ENCODE assay signal across 25 cellular contexts in genomic region chr11:126687477-126687876, GRCh38.
A peak's percentile ranks its signal among the peaks of the same experiment; 100 is the strongest.
DNase-seq lines count a peak whose midpoint lies in the region; ATAC-seq and TF ChIP-seq lines count a peak whose summit lies in the region.
"Had no signal": no experiment of that assay in that cellular context is flagged by ENCODE, and none has a peak within 500 bp of the region (broad histone marks: within the 10 kb centered on the region; RNA-seq: fewer than 3 reads in every experiment).

No MANE protein-coding gene starts in this region.

- H3K4me1 ChIP-seq in GM23338 (ENCODE audit: insufficient read depth) (peaks cover 7% of the 10 kb centered on the region; the same call in 1 of the 2 replicates), KMS-11 (ENCODE audit: low read depth, poor library complexity, severe bottlenecking) (peaks cover 48% of the 10 kb centered on the region)
- H3K4me1 ChIP-seq: BE2C, BLaER1 had no signal

- H3K36me3 ChIP-seq in GM23338 (ENCODE audit: insufficient read depth) = no peaks in the 10 kb centered on the region
- no peaks in the 10 kb centered on the region for H3K36me3 ChIP-seq in KMS-11 (ENCODE audit: insufficient read depth)
- H3K36me3 ChIP-seq: BE2C, BLaER1 had no signal

- H3K27ac ChIP-seq in GM23338 (ENCODE audit: low read depth) (no peak overlapping the region), KMS-11 (no peak overlapping the region; the same call in 1 of the 2 replicates)
- H3K27ac ChIP-seq: BLaER1 had no signal

- no peaks in the 10 kb centered on the region for H3F3A ChIP-seq in GM23338 (replicated peaks; ENCODE audit: low read depth)

- H3K79me2 ChIP-seq in GM23338 (replicated peaks; ENCODE audit: insufficient read depth) = no peaks in the 10 kb centered on the region
- no peaks in the 10 kb centered on the region for H3K79me2 ChIP-seq in KMS-11 (ENCODE audit: insufficient read depth, low read depth)

- H3K9me3 Mint-ChIP-seq in GM23338 (no peaks in the 10 kb centered on the region), progenitor cell of endocrine pancreas (ENCODE audit: low read depth) (peaks cover 5% of the 10 kb centered on the region)
- H3K9me3 Mint-ChIP-seq: CD14-positive monocyte; CD4-positive, CD25-positive, alpha-beta regulatory T cell; CD8-positive, alpha-beta memory T cell had no signal

- H3K4me3 Mint-ChIP-seq in GM23338 (no peak overlapping the region), progenitor cell of endocrine pancreas (ENCODE audit: low read depth) (no peak overlapping the region)
- H3K4me3 Mint-ChIP-seq: CD14-positive monocyte; CD4-positive, CD25-positive, alpha-beta regulatory T cell had no signal

- H3K4me2 ChIP-seq in GM23338 (peak overlapping the region; percentile 28; the same call in 1 of the 2 replicates), KMS-11 (peak overlapping the region; percentile 33)
- H3K4me2 ChIP-seq: BLaER1 had no signal

- no peak for TF ChIP-seq CTCF in GM23338 (conservative IDR thresholded peaks at IDR 0.05; ENCODE audit: low read depth in 2 of 2)
- no peak for TF ChIP-seq CTCF in KMS-11 (conservative IDR thresholded peaks at IDR 0.05; ENCODE audit: low read depth, low read length)
- TF ChIP-seq CTCF in progenitor cell of endocrine pancreas (IDR thresholded peaks at IDR 0.05; ENCODE audit: unreplicated experiment) = no peak
- no peak for TF ChIP-seq CTCF in GM13976 (IDR thresholded peaks at IDR 0.05; ENCODE audit: borderline replicate concordance, control extremely low read depth, extremely low read depth, insufficient read depth, missing control alignments)

- H3K27me3 ChIP-seq in GM23338 (ENCODE audit: insufficient read depth) = no peaks in the 10 kb centered on the region
- no peaks in the 10 kb centered on the region for H3K27me3 ChIP-seq in KMS-11 (ENCODE audit: insufficient read depth, low read depth)
- H3K27me3 ChIP-seq: BLaER1 had no signal

- H3K4me1 Mint-ChIP-seq in GM23338 = peaks cover 18% of the 10 kb centered on the region
- H3K4me1 Mint-ChIP-seq in progenitor cell of endocrine pancreas (ENCODE audit: low read depth) = peaks cover 16% of the 10 kb centered on the region
- H3K4me1 Mint-ChIP-seq: CD14-positive monocyte; CD4-positive, alpha-beta memory T cell; CD4-positive, CD25-positive, alpha-beta regulatory T cell; CD8-positive, alpha-beta memory T cell had no signal

- in situ Hi-C loops in GM13976 (cut with MboI; ENCODE audit: low sequenced_read_pairs, unreplicated experiment) = no loop called here

- H3K27ac Mint-ChIP-seq in GM23338 (no peak overlapping the region), progenitor cell of endocrine pancreas (peak overlapping the region; percentile 34)
- H3K27ac Mint-ChIP-seq: CD14-positive monocyte; CD4-positive, alpha-beta memory T cell; CD4-positive, CD25-positive, alpha-beta regulatory T cell; CD8-positive, alpha-beta memory T cell had no signal

- H3K4me3 ChIP-seq in GM23338 (no peak overlapping the region), KMS-11 (IDR thresholded peaks at IDR 0.05; ENCODE audit: insufficient read depth, low read depth, low read length) (no peak overlapping the region)
- H3K4me3 ChIP-seq: BLaER1, GM12878 had no signal

- H3K27me3 Mint-ChIP-seq in GM23338 (ENCODE audit: insufficient read depth, low read depth, poor library complexity) = no peaks in the 10 kb centered on the region
- H3K27me3 Mint-ChIP-seq in progenitor cell of endocrine pancreas = peaks cover 47% of the 10 kb centered on the region

- ATAC-seq in GM23338 (no peak), left lobe of liver (peak; percentile 44), GM19023 (IDR thresholded peaks at IDR 0.05; ENCODE audit: unreplicated experiment) (no peak), HG02981 (IDR thresholded peaks at IDR 0.05; ENCODE audit: unreplicated experiment) (no peak)
- ATAC-seq: GM12878 had no signal

- H3K36me3 Mint-ChIP-seq in GM23338 (ENCODE audit: low read depth) (no peaks in the 10 kb centered on the region), progenitor cell of endocrine pancreas (ENCODE audit: insufficient read depth) (peaks cover 1% of the 10 kb centered on the region)
- H3K36me3 Mint-ChIP-seq: CD14-positive monocyte; CD4-positive, alpha-beta memory T cell; CD4-positive, CD25-positive, alpha-beta regulatory T cell; CD8-positive, alpha-beta memory T cell had no signal

- no peak overlapping the region for H2AFZ ChIP-seq in GM23338
- H2AFZ ChIP-seq in KMS-11 (ENCODE audit: low read depth) = no peak overlapping the region

- no peak overlapping the region for H3K9ac ChIP-seq in KMS-11
- H3K9ac ChIP-seq: BLaER1 had no signal

- no peaks in the 10 kb centered on the region for H4K20me1 ChIP-seq in GM23338 (replicated peaks; ENCODE audit: insufficient read depth)
- no peaks in the 10 kb centered on the region for H4K20me1 ChIP-seq in KMS-11 (ENCODE audit: insufficient read depth)
- H4K20me1 ChIP-seq: BLaER1 had no signal

- DNase-seq in GM23338 (ENCODE audit: low spot score) (no peak), left lobe of liver (ENCODE audit: low spot score) (no peak), progenitor cell of endocrine pancreas (ENCODE audit: low spot score, unreplicated experiment) (no peak), GM13976 (ENCODE audit: low spot score) (no peak)
- DNase-seq: 8988T; ACHN; BE2C; C1 segment of cervical spinal cord; CD4-positive, alpha-beta memory T cell; CD4-positive, CD25-positive, alpha-beta regulatory T cell; CD8-positive, alpha-beta memory T cell; COR-L47; DMS 273 treated with DMSO at 0.1 percent for 48 hours; DMS153; DMS53; DMS79; DND-41; EL; GDM1 had no signal

- 0 out of 2 replicates have a peak, but pooled peaks cover 8% of the 10 kb centered on the region for H3K9me2 ChIP-seq in GM23338 (ENCODE audit: insufficient read depth)

TF ChIP-seq in GM23338, 12 proteins besides CTCF, POLR2A, EP300 and RAD21 (continues in another document):
- TF ChIP-seq REST (IDR thresholded peaks at IDR 0.05; ENCODE audit: unreplicated experiment) (no peak), CREB1 (CRISPR knock-in tag; IDR thresholded peaks at IDR 0.05; ENCODE audit: low read depth) (no peak), ZNF331 (CRISPR knock-in tag; IDR thresholded peaks at IDR 0.05; ENCODE audit: low read depth) (no peak), JUNB (IDR thresholded peaks at IDR 0.05; ENCODE audit: unreplicated experiment) (no peak), NANOG (IDR thresholded peaks at IDR 0.05; ENCODE audit: borderline replicate concordance) (no peak), EZH2 (IDR thresholded peaks at IDR 0.05; ENCODE audit: low read depth, unreplicated experiment) (no peak), POLR2AphosphoS5 (IDR thresholded peaks at IDR 0.05; ENCODE audit: low read depth) (no peak), ETS1 (IDR thresholded peaks at IDR 0.05) (no peak)
